8 cellular contexts compared by ENCODE assay signal in the genomic region with DNA sequence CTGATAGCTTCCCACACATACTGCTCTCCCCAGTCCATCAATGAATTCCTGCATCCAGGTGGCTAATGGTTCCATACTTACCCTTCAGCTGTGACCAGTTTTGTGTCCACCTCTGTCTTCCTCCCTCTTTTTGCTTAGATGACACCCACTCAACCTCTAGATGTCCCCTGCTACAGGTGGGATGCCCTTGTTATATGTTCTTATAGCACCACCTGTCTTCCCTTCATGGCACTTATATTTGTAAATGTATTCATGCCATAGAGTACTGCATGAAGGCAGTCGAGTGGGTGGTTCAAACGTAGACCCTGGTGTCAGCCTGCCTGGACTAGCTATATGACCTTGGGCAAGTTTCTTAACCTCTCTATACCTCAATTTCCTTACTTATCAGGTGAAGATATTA. TPM values are rescaled to one million over a fixed set of nuclear protein-coding genes. Genes with fewer than 3 reads are reported as not detected.
DNase-seq lines count a peak whose midpoint lies in the region; ATAC-seq and TF ChIP-seq lines count a peak whose summit lies in the region.

No MANE protein-coding gene starts in this region.

- TF ChIP-seq CTCF in BE2C (IDR thresholded peaks at IDR 0.05; ENCODE audit: low read depth, low read length) (peak; percentile 37), testis (IDR thresholded peaks at IDR 0.05) (no peak)

- ATAC-seq in GM19438 (IDR thresholded peaks at IDR 0.05; ENCODE audit: low read depth, unreplicated experiment) (peak; percentile 80), HG03565 (IDR thresholded peaks at IDR 0.05; ENCODE audit: unreplicated experiment) (peak; percentile 83)
- ATAC-seq in stimulated activated naive B cell treated with anti-CD40 and anti-IgM and Interleukin-4, amounts not matched to agents 10 μg/mL and 1 μg/mL and 100 μg/mL, for 72 hours (replicated peaks): peak; percentile 88

- 56 to 68% methylated on average over 2 of the region's 2 CpGs for WGBS in testis, 2 donors

- no peak overlapping the region for H3K4me3 ChIP-seq in BE2C (ENCODE audit: low read depth, low read length)
- no peak overlapping the region for H3K4me3 ChIP-seq in effector memory CD4-positive, alpha-beta T cell (ENCODE audit: insufficient read depth, low read depth, low read length, poor library complexity, severe bottlenecking)
- H3K4me3 ChIP-seq in testis: no peak overlapping the region

- peaks cover 24 to 25% of the 10 kb centered on the region in 2 donors for H3K27me3 Mint-ChIP-seq in stimulated activated naive B cell treated with anti-CD40 and anti-IgM and Interleukin-4, amounts not matched to agents 10 μg/mL and 1 μg/mL and 100 μg/mL, for 72 hours

- peaks cover 9 to 10% of the 10 kb centered on the region in 2 donors for H3K4me1 Mint-ChIP-seq in stimulated activated naive B cell treated with anti-CD40 and anti-IgM and Interleukin-4, amounts not matched to agents 10 μg/mL and 1 μg/mL and 100 μg/mL, for 72 hours

- H3K36me3 ChIP-seq in BE2C: no peaks in the 10 kb centered on the region
- H3K36me3 ChIP-seq in effector memory CD4-positive, alpha-beta T cell (ENCODE audit: control insufficient read depth, insufficient read depth, low read length): no peaks in the 10 kb centered on the region
- H3K36me3 ChIP-seq in testis (ENCODE audit: low read depth, missing control alignments): no peaks in the 10 kb centered on the region

- H3K27me3 ChIP-seq in BE2C: no peaks in the 10 kb centered on the region
- no peaks in the 10 kb centered on the region for H3K27me3 ChIP-seq in effector memory CD4-positive, alpha-beta T cell (replicated peaks; ENCODE audit: control insufficient read depth, insufficient read depth, low read length, poor library complexity, severe bottlenecking)
- H3K27me3 ChIP-seq in testis: no peaks in the 10 kb centered on the region

- DNase-seq in BE2C (no peak), testis (no peak), NCI-H345 treated with DMSO at 0.1 percent for 48 hours (lab: John Stamatoyannopoulos, UW; ENCODE audit: unreplicated experiment) (no peak)
- DNase-seq in central memory CD4-positive, alpha-beta T cell: peak; percentile 10
- no peak for DNase-seq in stimulated activated naive B cell treated with anti-CD40 and anti-IgM and Interleukin-4, amounts not matched to agents 10 μg/mL and 1 μg/mL and 100 μg/mL, for 72 hours
- no peak for DNase-seq in effector memory CD4-positive, alpha-beta T cell

- H3K9me3 ChIP-seq in BE2C (no peaks in the 10 kb centered on the region), testis (no peaks in the 10 kb centered on the region)
- no peaks in the 10 kb centered on the region for H3K9me3 ChIP-seq in effector memory CD4-positive, alpha-beta T cell (ENCODE audit: control insufficient read depth, low read length)

- H3K4me1 ChIP-seq in BE2C (no peaks in the 10 kb centered on the region), testis (no peaks in the 10 kb centered on the region)
- no peaks in the 10 kb centered on the region for H3K4me1 ChIP-seq in effector memory CD4-positive, alpha-beta T cell (ENCODE audit: control insufficient read depth, insufficient read depth, low read length, poor library complexity, severe bottlenecking)

- no peak overlapping the region for H3K27ac ChIP-seq in effector memory CD4-positive, alpha-beta T cell (ENCODE audit: insufficient read depth, low read length, poor library complexity, severe bottlenecking)
- H3K27ac ChIP-seq in testis: no peak overlapping the region

- TF ChIP-seq POLR2A in testis (IDR thresholded peaks at IDR 0.05): no peak

- intact Hi-C loops in testis (cut with DNase I; ENCODE audit: low total_unique reads): no loop called here

- H3K4me3 Mint-ChIP-seq in stimulated activated naive B cell treated with anti-CD40 and anti-IgM and Interleukin-4, amounts not matched to agents 10 μg/mL and 1 μg/mL and 100 μg/mL, for 72 hours: no peak overlapping the region

- peaks cover 15 to 17% of the 10 kb centered on the region in 2 donors for H3K36me3 Mint-ChIP-seq in stimulated activated naive B cell treated with anti-CD40 and anti-IgM and Interleukin-4, amounts not matched to agents 10 μg/mL and 1 μg/mL and 100 μg/mL, for 72 hours

- no peaks in the 10 kb centered on the region for H3K9me3 Mint-ChIP-seq in stimulated activated naive B cell treated with anti-CD40 and anti-IgM and Interleukin-4, amounts not matched to agents 10 μg/mL and 1 μg/mL and 100 μg/mL, for 72 hours

- H3K27ac Mint-ChIP-seq in stimulated activated naive B cell treated with anti-CD40 and anti-IgM and Interleukin-4, amounts not matched to agents 10 μg/mL and 1 μg/mL and 100 μg/mL, for 72 hours: no peak overlapping the region

RNA-seq across cellular contexts. Expression of a gene that starts 6.5 kb away (rescaled TPM):
- 4.8 TPM for polyA plus RNA-seq in BE2C (2012; ENCODE audit: insufficient read depth, insufficient read length, low read depth)
- total RNA-seq in testis: 10 to 100 TPM; 22.9 to 26.4 TPM
- 33.9 TPM for polyA plus RNA-seq in testis (ENCODE audit: insufficient read depth, low read depth, low replicate concordance)
